In genomic region chr19:51689751-51690358, GRCh38 we compare ENCODE assay signal across 8 cellular contexts.
DNase-seq lines count a peak whose midpoint lies in the region; ATAC-seq and TF ChIP-seq lines count a peak whose summit lies in the region.

No MANE protein-coding gene starts in this region.

- peak overlapping the region; percentile 79 for H3K4me3 ChIP-seq in DOHH2 (ENCODE audit: low read length)
- H3K4me3 ChIP-seq in cardiac fibroblast (replicated peaks in 1 of 2; ENCODE audit: low read depth in 2 of 2, low read length in 2 of 2): peak overlapping the region; percentile 86 to 87
- H3K4me3 ChIP-seq in stomach smooth muscle (ENCODE audit: low read length in 2 of 2): peak overlapping the region; percentile 92 to 95

- peak overlapping the region; percentile 90 for H3K4me2 ChIP-seq in DOHH2 (ENCODE audit: low read length)

- no peaks in the 10 kb centered on the region for H3K9me2 ChIP-seq in DOHH2 (replicated peaks; ENCODE audit: control insufficient read depth, low read length)

- H3K27me3 ChIP-seq in DOHH2 (ENCODE audit: control insufficient read depth, low read length) (peaks cover 11% of the 10 kb centered on the region), stomach smooth muscle (ENCODE audit: control insufficient read depth in 1 of 2, insufficient read depth in 2 of 2, low read length in 2 of 2) (no peaks in the 10 kb centered on the region)

- H3K36me3 ChIP-seq in DOHH2 (ENCODE audit: control insufficient read depth, low read length): no peaks in the 10 kb centered on the region
- peaks cover 5 to 19% of the 10 kb centered on the region in 2 donors for H3K36me3 ChIP-seq in stomach smooth muscle (ENCODE audit: control insufficient read depth in 2 of 2, insufficient read depth in 2 of 2, low read length in 2 of 2)

- ATAC-seq in HG02798 (IDR thresholded peaks at IDR 0.05; ENCODE audit: poor library complexity, unreplicated experiment): no peak
- no peak for ATAC-seq in GM21390 (IDR thresholded peaks at IDR 0.05; ENCODE audit: unreplicated experiment)
- no peak for ATAC-seq in GM18907 (IDR thresholded peaks at IDR 0.05; ENCODE audit: unreplicated experiment)

- H3F3A ChIP-seq in DOHH2 (ENCODE audit: control insufficient read depth, insufficient read depth): no peaks in the 10 kb centered on the region

- no peaks in the 10 kb centered on the region for H4K20me1 ChIP-seq in DOHH2 (ENCODE audit: control insufficient read depth, insufficient read depth, low read depth, low read length)

- H3K27ac ChIP-seq in DOHH2 (ENCODE audit: low read depth, low read length): peak overlapping the region; percentile 54
- H3K27ac ChIP-seq in stomach smooth muscle (ENCODE audit: low read length): peak overlapping the region; percentile 92

- H3K79me2 ChIP-seq in DOHH2 (ENCODE audit: control insufficient read depth, low read length): no peaks in the 10 kb centered on the region

- H3K4me1 ChIP-seq in DOHH2 (ENCODE audit: control insufficient read depth, low read length) (peaks cover 28% of the 10 kb centered on the region), stomach smooth muscle (ENCODE audit: control insufficient read depth, insufficient read depth, low read length) (peaks cover 46% of the 10 kb centered on the region)

- H3K9ac ChIP-seq in stomach smooth muscle (ENCODE audit: low read length in 2 of 2): peak overlapping the region; percentile 86 to 91

- DNase-seq in NCI-H510A treated with DMSO at 0.1 percent for 48 hours (lab: John Stamatoyannopoulos, UW) (peak; percentile 14), cardiac fibroblast (ENCODE audit: low read depth in 2 of 2) (peak; percentile 28 to 68), left kidney (ENCODE audit: low read depth, low spot score) (peak; percentile 95)

- TF ChIP-seq CTCF in DOHH2 (IDR thresholded peaks at IDR 0.05; ENCODE audit: low read depth, low read length, poor library complexity, severe bottlenecking): no peak
- TF ChIP-seq CTCF in cardiac fibroblast (IDR thresholded peaks at IDR 0.05; ENCODE audit: low read depth, low read length): no peak

- H3K9me3 ChIP-seq in DOHH2 (ENCODE audit: control insufficient read depth, insufficient read depth, low read length) (peaks cover 11% of the 10 kb centered on the region), stomach smooth muscle (ENCODE audit: control insufficient read depth in 2 of 2, low read length in 2 of 2) (no peaks in the 10 kb centered on the region)

Comparison
In these comparisons a context has a peak if more than half of its experiments do, and no peak if none do; other contexts are left out.
1. DNase-seq: peak in every context shown above with its lines; median percentile 95 in left kidney; 48 in cardiac fibroblast; 14 in NCI-H510A treated with DMSO at 0.1 percent for 48 hours.